28 cellular contexts compared by ENCODE assay signal in the genomic region with DNA sequence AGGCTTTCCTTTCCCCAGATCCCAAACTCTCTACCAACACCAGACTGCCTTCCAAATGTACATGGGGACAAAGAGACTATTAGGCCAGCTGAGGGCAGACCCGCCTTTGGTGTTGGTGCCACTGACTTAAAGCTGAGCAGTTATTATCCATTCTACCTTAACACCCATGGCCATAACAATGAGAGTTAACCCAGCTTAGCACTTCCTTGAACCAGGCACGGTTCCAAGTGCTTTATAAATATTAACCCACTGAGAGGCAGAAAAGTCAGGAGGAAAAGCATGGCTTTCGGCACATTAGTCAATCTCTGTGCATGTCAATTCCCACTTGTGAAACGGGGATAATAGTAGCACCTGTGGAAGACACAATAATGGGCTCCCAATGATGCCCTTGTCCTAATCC.
DNase-seq lines count a peak whose midpoint lies in the region; ATAC-seq, FAIRE-seq and TF ChIP-seq lines count a peak whose summit lies in the region.
"Had no signal": no experiment of that assay in that cellular context is flagged by ENCODE, and none has a peak within 500 bp of the region (broad histone marks: within the 10 kb centered on the region; RNA-seq: fewer than 3 reads in every experiment).

No MANE protein-coding gene starts in this region.

- no peak overlapping the region for H3K4me3 ChIP-seq in tibial nerve
- H3K4me3 ChIP-seq: A549, K562, SK-N-MC had no signal

- FAIRE-seq in H54 (lab: Jason Lieb, UNC) = no peak
- FAIRE-seq: A549, GM18507, K562, RCC 7860 had no signal

- TF ChIP-seq EP300 in tibial nerve (IDR thresholded peaks at IDR 0.05) = no peak

- 73 to 75% methylated on average over 4 of the region's 4 CpGs for WGBS in tibial nerve, 2 donors

- DNase-seq in Calu3 (peak; percentile 13), HK-2 (ENCODE audit: unreplicated experiment) (peak; percentile 22), kidney tubule cell (ENCODE audit: low spot score) (peak; percentile 68), nephron progenitor cell (no peak), tibial nerve (ENCODE audit: low spot score in 2 of 2) (no peak), H54 (ENCODE audit: insufficient read length, low spot score) (no peak)
- DNase-seq: C1 segment of cervical spinal cord; Caco-2; CD4-positive, alpha-beta memory T cell; DMS153; GOT3; HCEC 1CT; Kasumi-1; NCI-H1092 treated with DMSO at 0.1 percent for 48 hours; NCI-H1436; NCI-H187; NCI-H2081 treated with DMSO at 0.1 percent for 48 hours; NCI-H2171; NCI-H226; NCI-H510A treated with DMSO at 0.1 percent for 48 hours; SIG-M5 had no signal

- H3K36me3 Mint-ChIP-seq in Calu3 (ENCODE audit: insufficient read depth, unreplicated experiment) (peaks cover 11% of the 10 kb centered on the region), nephron progenitor cell (ENCODE audit: low read depth) (peaks cover 46% of the 10 kb centered on the region)
- H3K36me3 Mint-ChIP-seq: CD4-positive, alpha-beta memory T cell had no signal

- no peak overlapping the region for H3K27ac Mint-ChIP-seq in Calu3 (ENCODE audit: unreplicated experiment)
- peak overlapping the region; percentile 48 for H3K27ac Mint-ChIP-seq in nephron progenitor cell
- H3K27ac Mint-ChIP-seq: CD4-positive, alpha-beta memory T cell had no signal

- no TSS peak for BruUV-seq in Calu3 (replicated peaks; lab: Mats Ljungman, UMichigan)

- TF ChIP-seq POLR2A in tibial nerve (IDR thresholded peaks at IDR 0.05) (no peak), H54 (IDR thresholded peaks at IDR 0.05; ENCODE audit: low read depth, low read length) (no peak)

- H3K36me3 ChIP-seq in tibial nerve = peaks cover 0 to 10% (median 0%) of the 10 kb centered on the region in 3 donors

- H3K4me1 ChIP-seq in tibial nerve = no peaks in the 10 kb centered on the region
- H3K4me1 ChIP-seq: A549, Caco-2 had no signal

- no peak for TF ChIP-seq CTCF in Calu3 (IDR thresholded peaks at IDR 0.05; ENCODE audit: unreplicated experiment)
- TF ChIP-seq CTCF in nephron progenitor cell (IDR thresholded peaks at IDR 0.05) = no peak
- TF ChIP-seq CTCF in tibial nerve (IDR thresholded peaks at IDR 0.05) = no peak

- intact Hi-C loops in Calu3 (cut with micrococcal nuclease; ENCODE audit: unreplicated experiment) = no loop called here

- no peak overlapping the region for H3K27ac ChIP-seq in tibial nerve
- H3K27ac ChIP-seq: A549, SK-N-MC had no signal

- H3K4me3 Mint-ChIP-seq in Calu3 (ENCODE audit: low read depth, unreplicated experiment) = no peak overlapping the region
- H3K4me3 Mint-ChIP-seq in nephron progenitor cell = no peak overlapping the region
- H3K4me3 Mint-ChIP-seq: CD4-positive, alpha-beta memory T cell had no signal

- CTCF ChIA-PET in Calu3 (lab: Charles Lee) = interaction anchor here (1.2 kb wide), 1 partner anchor 249 kb away, joined by 3 read pairs; no protein-coding TSS in a partner anchor

- ATAC-seq in HG03159 (IDR thresholded peaks at IDR 0.05; ENCODE audit: unreplicated experiment) (no peak), HG03139 (IDR thresholded peaks at IDR 0.05; ENCODE audit: unreplicated experiment) (no peak)
- ATAC-seq: A549, K562 had no signal

- no peaks in the 10 kb centered on the region for H3K27me3 ChIP-seq in tibial nerve

- peaks cover 2% of the 10 kb centered on the region for H3K9me3 Mint-ChIP-seq in Calu3 (ENCODE audit: low read depth, unreplicated experiment)
- peaks cover 29% of the 10 kb centered on the region for H3K9me3 Mint-ChIP-seq in nephron progenitor cell

- no peaks in the 10 kb centered on the region for H3K9me3 ChIP-seq in tibial nerve
- H3K9me3 ChIP-seq: A549, Caco-2 had no signal

- peaks cover 28% of the 10 kb centered on the region for H3K4me1 Mint-ChIP-seq in Calu3 (ENCODE audit: low read depth, unreplicated experiment)
- peaks cover 42% of the 10 kb centered on the region for H3K4me1 Mint-ChIP-seq in nephron progenitor cell
- H3K4me1 Mint-ChIP-seq: CD4-positive, alpha-beta memory T cell had no signal

- H3K27me3 Mint-ChIP-seq in Calu3 (ENCODE audit: unreplicated experiment) (no peaks in the 10 kb centered on the region), nephron progenitor cell (ENCODE audit: low read depth, poor library complexity) (peaks cover 6% of the 10 kb centered on the region)

Comparison
In these comparisons a context has a peak if more than half of its experiments do, and no peak if none do; other contexts are left out.
1. DNase-seq: peak in Calu3 (single experiment), HK-2 (single experiment) and kidney tubule cell (single experiment); none in nephron progenitor cell (single experiment), tibial nerve (0 of 2) and H54 (single experiment).